Comparison of ENCODE assay signal across 22 cellular contexts in the genomic region with DNA sequence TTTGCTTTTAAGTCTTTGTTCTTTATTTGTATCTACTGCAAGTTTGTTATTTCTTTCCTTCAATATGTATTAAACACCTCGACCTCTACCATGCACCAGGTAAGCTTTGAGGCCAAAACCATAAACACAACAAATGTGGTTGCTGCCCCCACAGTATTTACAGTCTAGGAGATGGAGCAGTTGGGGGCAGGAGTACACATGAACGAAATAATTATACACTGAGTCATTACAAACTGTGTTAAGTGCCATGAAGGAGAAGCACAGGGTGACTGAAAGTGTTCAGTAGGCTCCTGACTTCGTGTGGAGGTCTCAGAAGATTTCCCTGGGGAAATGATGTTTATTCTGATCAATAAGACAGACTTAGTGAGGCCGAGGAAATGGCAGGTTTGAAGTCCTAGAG. TPM values are rescaled to one million over a fixed set of nuclear protein-coding genes. Genes with fewer than 3 reads are reported as not detected.
DNase-seq lines count a peak whose midpoint lies in the region; ATAC-seq and TF ChIP-seq lines count a peak whose summit lies in the region.
"Had no signal": no experiment of that assay in that cellular context is flagged by ENCODE, and none has a peak within 500 bp of the region (broad histone marks: within the 10 kb centered on the region; RNA-seq: fewer than 3 reads in every experiment).

No MANE protein-coding gene starts in this region.

- TF ChIP-seq CTCF in upper lobe of right lung (IDR thresholded peaks at IDR 0.05): no peak

- H3K9me3 ChIP-seq in upper lobe of right lung (no peaks in the 10 kb centered on the region), HAP-1 (no peaks in the 10 kb centered on the region)

- H3K36me3 ChIP-seq in upper lobe of right lung: no peaks in the 10 kb centered on the region
- peaks cover 4% of the 10 kb centered on the region for H3K36me3 ChIP-seq in HAP-1 (replicated peaks)
- H3K36me3 ChIP-seq: BLaER1 had no signal

- H3K27me3 ChIP-seq in upper lobe of right lung (no peaks in the 10 kb centered on the region), HAP-1 (ENCODE audit: low read depth) (no peaks in the 10 kb centered on the region)
- H3K27me3 ChIP-seq: BLaER1 had no signal

- H3K4me3 ChIP-seq in upper lobe of right lung: no peak overlapping the region
- no peak overlapping the region for H3K4me3 ChIP-seq in HAP-1
- H3K4me3 ChIP-seq: BLaER1, K562 had no signal

- no peak overlapping the region for H3K27ac ChIP-seq in upper lobe of right lung
- H3K27ac ChIP-seq: BLaER1 had no signal

- in situ Hi-C loops in HAP-1 (cut with MboI; ENCODE audit: low sequenced_read_pairs): no loop called here

- DNase-seq in GM03348 (ENCODE audit: low spot score): peak; percentile 4
- DNase-seq in NCI-H69 (lab: John Stamatoyannopoulos, UW): peak; percentile 3
- DNase-seq in iris pigment epithelial cell (ENCODE audit: low read depth): peak; percentile 24
- no peak for DNase-seq in upper lobe of right lung
- DNase-seq in OCI-M1 (lab: John Stamatoyannopoulos, UW): no peak
- DNase-seq in HAP-1 (ENCODE audit: low spot score in 2 of 2): no peak
- DNase-seq: CD4-positive, alpha-beta T cell; COR-L47; DMS79; HFFc6; NCI-H1092; NCI-H1436; NCI-H1930; NCI-H345; NCI-H524; NCI-H82; PC-3; Right ventricle myocardium superior had no signal

- intact Hi-C loops in upper lobe of right lung (cut with DNase I): no loop called here

- no peak for ATAC-seq in HG03108 (IDR thresholded peaks at IDR 0.05; ENCODE audit: unreplicated experiment)
- no peak for ATAC-seq in upper lobe of right lung
- ATAC-seq: HepG2, K562, PC-3 had no signal

- H3K4me1 ChIP-seq in upper lobe of right lung: no peaks in the 10 kb centered on the region
- peaks cover 5% of the 10 kb centered on the region; the same call in 1 of the 2 replicates for H3K4me1 ChIP-seq in HAP-1

RNA-seq across cellular contexts. Expression of a gene that starts 30.3 kb away (rescaled TPM):
- total RNA-seq in upper lobe of right lung: 13.5 TPM

RNA-seq across cellular contexts. Expression of a gene that starts 38.8 kb away (rescaled TPM):
- total RNA-seq in upper lobe of right lung: 323 TPM

Comparison
In these comparisons a context has a peak if more than half of its experiments do, and no peak if none do; other contexts are left out.
1. DNase-seq: peak in GM03348 (single experiment), NCI-H69 (single experiment) and iris pigment epithelial cell (single experiment); none in upper lobe of right lung (single experiment), OCI-M1 (single experiment) and HAP-1 (0 of 2).